In the genomic region with DNA sequence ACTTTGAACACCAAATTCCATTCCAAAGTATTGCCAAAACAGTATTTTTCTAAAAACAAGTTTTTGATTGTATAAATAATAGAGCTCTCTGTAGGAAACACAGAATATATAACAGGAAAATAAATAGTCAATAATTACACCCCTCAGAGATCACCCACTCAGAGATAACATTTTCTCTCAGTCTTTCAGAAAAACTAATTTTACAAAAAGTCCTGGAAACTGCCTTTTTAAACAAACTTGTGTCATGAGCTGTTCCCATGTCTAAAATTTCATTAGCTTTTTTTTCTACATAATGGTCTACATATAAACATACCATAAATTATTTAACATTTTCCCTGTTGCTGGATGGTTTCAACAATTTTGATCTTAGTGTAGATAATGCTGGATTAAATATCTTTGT, we compare ENCODE assay signal across 10 cellular contexts. TPM values are rescaled to one million over a fixed set of nuclear protein-coding genes. Genes with fewer than 3 reads are reported as not detected.
A peak's percentile ranks its signal among the peaks of the same experiment; 100 is the strongest.
DNase-seq lines count a peak whose midpoint lies in the region; ATAC-seq and TF ChIP-seq lines count a peak whose summit lies in the region.
"Had no signal": no experiment of that assay in that cellular context is flagged by ENCODE, and none has a peak within 500 bp of the region (broad histone marks: within the 10 kb centered on the region; RNA-seq: fewer than 3 reads in every experiment).

No MANE protein-coding gene starts in this region.

- H2AK5ac ChIP-seq in mesenchymal stem cell (ENCODE audit: low read length, severe bottlenecking), result no peak overlapping the region

- no peak overlapping the region for H3K14ac ChIP-seq in mesenchymal stem cell (ENCODE audit: low read length in 2 of 2)

- H3K4me1 ChIP-seq in heart left ventricle (peaks cover 0 to 29% (median 12%) of the 10 kb centered on the region in 12 donors), mesenchymal stem cell (ENCODE audit: control insufficient read depth, insufficient read depth, low read depth, low read length) (peaks cover 4% of the 10 kb centered on the region)

- H2BK12ac ChIP-seq in mesenchymal stem cell (ENCODE audit: low read length in 2 of 2), result no peak overlapping the region

- no peak overlapping the region for H4K8ac ChIP-seq in mesenchymal stem cell (ENCODE audit: low read length)

- H3K9ac ChIP-seq in mesenchymal stem cell (ENCODE audit: low read length), result peak overlapping the region; percentile 95

- H3K36me3 ChIP-seq in heart left ventricle (peaks cover 0 to under 1% (median 0%) of the 10 kb centered on the region in 9 donors), mesenchymal stem cell (ENCODE audit: control insufficient read depth in 1 of 2, insufficient read depth in 2 of 2, low read depth in 1 of 2, low read length in 2 of 2) (no peaks in the 10 kb centered on the region)

- H4K91ac ChIP-seq in mesenchymal stem cell (ENCODE audit: low read length), result no peak overlapping the region

- H2BK5ac ChIP-seq in mesenchymal stem cell (ENCODE audit: low read depth, low read length, poor library complexity, severe bottlenecking), result no peak overlapping the region

- H2BK15ac ChIP-seq in mesenchymal stem cell (ENCODE audit: low read depth, poor library complexity, severe bottlenecking), result no peak overlapping the region

- H3K4me3 Mint-ChIP-seq in T-cell, result peak overlapping the region; percentile 77 to 91 (median 86)
- peak overlapping the region; percentile 93 for H3K4me3 Mint-ChIP-seq in type B pancreatic cell

- ATAC-seq in heart left ventricle, result no peak
- ATAC-seq in Right ventricle myocardium superior (ENCODE audit: poor library complexity), result no peak
- no peak for ATAC-seq in T-cell (replicated peaks in 1 of 4)
- no peak for ATAC-seq in HG03159 (IDR thresholded peaks at IDR 0.05; ENCODE audit: unreplicated experiment)
- ATAC-seq in HG03521 (IDR thresholded peaks at IDR 0.05; ENCODE audit: unreplicated experiment), result no peak

- no peak overlapping the region for H3K4me2 ChIP-seq in mesenchymal stem cell (ENCODE audit: low read length, poor library complexity, severe bottlenecking)

- no peaks in the 10 kb centered on the region for H3K9me3 Mint-ChIP-seq in T-cell
- H3K9me3 Mint-ChIP-seq in type B pancreatic cell, result no peaks in the 10 kb centered on the region

- H3K27ac ChIP-seq in heart left ventricle (peak overlapping the region in 8 of 12 donors; percentile 86 to 97 (median 92)), mesenchymal stem cell (ENCODE audit: low read length, poor library complexity, severe bottlenecking) (no peak overlapping the region)

- H3K27me3 Mint-ChIP-seq in T-cell, result peaks cover 0 to 3% of the 10 kb centered on the region in 2 donors
- H3K27me3 Mint-ChIP-seq in type B pancreatic cell, result no peaks in the 10 kb centered on the region

- H3K18ac ChIP-seq in mesenchymal stem cell (ENCODE audit: low read depth in 1 of 2, low read length in 2 of 2), result no peak overlapping the region

- H3K9me3 ChIP-seq in heart left ventricle, result no peaks in the 10 kb centered on the region
- H3K9me3 ChIP-seq in mesenchymal stem cell (ENCODE audit: control insufficient read depth, low read length), result no peaks in the 10 kb centered on the region

- intact Hi-C loops in heart left ventricle (cut with DNase I) (no loop called here), Right ventricle myocardium superior (cut with DNase I) (no loop called here)

- no peak for TF ChIP-seq CTCF in heart left ventricle (IDR thresholded peaks at IDR 0.05)
- no peak for TF ChIP-seq CTCF in type B pancreatic cell (conservative IDR thresholded peaks at IDR 0.05)

- H2AFZ ChIP-seq in mesenchymal stem cell (ENCODE audit: low read depth, low read length), result no peak overlapping the region

- CTCF ChIA-PET in T-cell (lab: Charles Lee), result interaction anchor here in 1 of 2 donors (0.7 to 1.2 kb wide), 2 partner anchors 424 to 465 kb away, joined by 3 to 5 read pairs; a partner anchor contains a TSS

- H3K36me3 Mint-ChIP-seq in T-cell (peaks cover under 1% of the 10 kb centered on the region), type B pancreatic cell (no peaks in the 10 kb centered on the region)

- DNase-seq in heart left ventricle (no peak), Right ventricle myocardium superior (no peak), T-cell (no peak), mesenchymal stem cell (no peak), type B pancreatic cell (ENCODE audit: extremely low spot score, unreplicated experiment) (no peak), MV-4-11 (lab: John Stamatoyannopoulos, UW) (no peak)
- DNase-seq: effector memory CD4-positive, alpha-beta T cell; NCI-H2107 had no signal

- H3K4me3 ChIP-seq in heart left ventricle (no peak overlapping the region), mesenchymal stem cell (ENCODE audit: insufficient read depth in 1 of 2, low read depth in 1 of 2, low read length in 2 of 2) (no peak overlapping the region)

- H3K27ac Mint-ChIP-seq in T-cell (no peak overlapping the region), type B pancreatic cell (peak overlapping the region; percentile 90)

- H3K79me1 ChIP-seq in mesenchymal stem cell (replicated peaks; ENCODE audit: low read length, poor library complexity, severe bottlenecking), result peaks cover 14% of the 10 kb centered on the region

- H3K27me3 ChIP-seq in heart left ventricle, result no peaks in the 10 kb centered on the region
- H3K27me3 ChIP-seq in mesenchymal stem cell (ENCODE audit: control insufficient read depth in 1 of 2, insufficient read depth in 1 of 2, low read length in 2 of 2), result no peaks in the 10 kb centered on the region

- H3K4ac ChIP-seq in mesenchymal stem cell (ENCODE audit: low read depth in 1 of 2, low read length in 2 of 2), result no peak overlapping the region

- POLR2A ChIA-PET in T-cell (lab: Charles Lee), result interaction anchor here (0.5 to 1.1 kb wide), 2 partner anchors 420 to 425 kb away, joined by 3 to 4 read pairs; a partner anchor contains a TSS

- no peak overlapping the region for H2BK120ac ChIP-seq in mesenchymal stem cell (ENCODE audit: low read depth, low read length)

- TF ChIP-seq POLR2A in heart left ventricle (IDR thresholded peaks at IDR 0.05), result no peak

- no peak overlapping the region for H3K23ac ChIP-seq in mesenchymal stem cell (ENCODE audit: low read length in 2 of 2)

- peaks cover 23 to 33% (median 25%) of the 10 kb centered on the region in 3 donors for H3K4me1 Mint-ChIP-seq in T-cell
- H3K4me1 Mint-ChIP-seq in type B pancreatic cell (ENCODE audit: unreplicated experiment), result peaks cover 26% of the 10 kb centered on the region

RNA-seq across cellular contexts. Expression of a gene that starts 1.2 kb away (rescaled TPM):
- total RNA-seq in heart left ventricle (10 to 100 TPM in 2 of 9 donors, 1 to 10 TPM in 7; 5.1 to 12.4 (median 9.1) TPM), Right ventricle myocardium superior (10.8 TPM), T-cell (1 to 10 TPM; 4.4 to 7.7 (median 5.5) TPM), type B pancreatic cell (ENCODE audit: low replicate concordance) (9.5 and 11.6 TPM in 2 replicates)
- polyA plus RNA-seq in heart left ventricle, result 1 to 10 TPM; 5.9 to 8.0 TPM
- 3.4 TPM for polyA plus RNA-seq in mesenchymal stem cell (2013, experiment 1 of 2)
- 4.4 TPM for polyA plus RNA-seq in mesenchymal stem cell (2013, experiment 2 of 2)
